ENCODE assay signal across 16 cellular contexts in genomic region chr4:169338246-169338645, GRCh38.
A peak's percentile ranks its signal among the peaks of the same experiment; 100 is the strongest.
DNase-seq lines count a peak whose midpoint lies in the region; ATAC-seq and TF ChIP-seq lines count a peak whose summit lies in the region.
"Had no signal": no experiment of that assay in that cellular context is flagged by ENCODE, and none has a peak within 500 bp of the region (broad histone marks: within the 10 kb centered on the region; RNA-seq: fewer than 3 reads in every experiment).

No MANE protein-coding gene starts in this region.

- no peak overlapping the region for H3K27ac ChIP-seq in Peyer's patch

- no peaks in the 10 kb centered on the region for H3K9me3 ChIP-seq in Peyer's patch

- POLR2A ChIA-PET in T-cell (lab: Charles Lee) = no interaction called here

- peak; percentile 50 for DNase-seq in EL
- peak; percentile 33 for DNase-seq in amniotic epithelial cell (ENCODE audit: low read depth)
- DNase-seq in iris pigment epithelial cell (ENCODE audit: low read depth) = peak; percentile 51
- DNase-seq in T-cell = no peak
- DNase-seq in NCI-H146 treated with DMSO at 0.1 percent for 48 hours (lab: John Stamatoyannopoulos, UW; ENCODE audit: unreplicated experiment) = no peak
- DNase-seq in Peyer's patch = no peak
- DNase-seq: Calu3; CD4-positive, alpha-beta T cell; DMS79 treated with DMSO at 0.1 percent for 48 hours; NCI-H1417; NCI-H2029; NCI-H2171 treated with DMSO at 0.1 percent for 48 hours; NCI-H510A; SHP77 had no signal

- no peaks in the 10 kb centered on the region for H3K9me3 Mint-ChIP-seq in T-cell

- H3K4me1 Mint-ChIP-seq in T-cell = no peaks in the 10 kb centered on the region

- H3K27me3 ChIP-seq in Peyer's patch = no peaks in the 10 kb centered on the region

- no peak for TF ChIP-seq CTCF in Peyer's patch (IDR thresholded peaks at IDR 0.05)

- H3K4me1 ChIP-seq in Peyer's patch = no peaks in the 10 kb centered on the region

- no peak overlapping the region for H3K4me3 Mint-ChIP-seq in T-cell
- H3K4me3 Mint-ChIP-seq: CD4-positive, alpha-beta T cell had no signal

- no peaks in the 10 kb centered on the region for H3K36me3 ChIP-seq in Peyer's patch

- H3K27ac Mint-ChIP-seq in T-cell = no peak overlapping the region
- H3K27ac Mint-ChIP-seq: CD4-positive, alpha-beta T cell had no signal

- peaks cover 3 to 5% of the 10 kb centered on the region in 2 donors for H3K27me3 Mint-ChIP-seq in T-cell
- H3K27me3 Mint-ChIP-seq: CD4-positive, alpha-beta T cell had no signal

- TF ChIP-seq POLR2A in Peyer's patch (IDR thresholded peaks at IDR 0.05) = no peak

- ATAC-seq in T-cell (replicated peaks in 1 of 4) = no peak
- no peak for ATAC-seq in HG02610 (IDR thresholded peaks at IDR 0.05; ENCODE audit: unreplicated experiment)
- ATAC-seq: Panc1 had no signal

- CTCF ChIA-PET in T-cell (lab: Charles Lee) = interaction anchor here in 1 of 2 donors (0.7 kb wide), 1 partner anchor 118 kb away, joined by 10 read pairs; no protein-coding TSS in a partner anchor

- H3K36me3 Mint-ChIP-seq in T-cell = no peaks in the 10 kb centered on the region

- H3K4me3 ChIP-seq in Peyer's patch = no peak overlapping the region

Comparison
In these comparisons a context has a peak if more than half of its experiments do, and no peak if none do; other contexts are left out.
1. DNase-seq: peak in EL (single experiment), amniotic epithelial cell (single experiment) and iris pigment epithelial cell (single experiment); none in T-cell (0 of 34), NCI-H146 treated with DMSO at 0.1 percent for 48 hours (single experiment) and Peyer's patch (0 of 3).